20 cellular contexts compared by ENCODE assay signal in genomic region chr10:128287921-128288320, GRCh38.
"Had no signal": no experiment of that assay in that cellular context is flagged by ENCODE, and none has a peak within 500 bp of the region (broad histone marks: within the 10 kb centered on the region; RNA-seq: fewer than 3 reads in every experiment).

No MANE protein-coding gene starts in this region.

- DNase-seq: colonic mucosa; dermis blood vessel endothelial cell; foreskin keratinocyte; left lung; lower lobe of right lung; mesenchymal stem cell; mucosa of descending colon; naive thymus-derived CD8-positive, alpha-beta T cell; occipital lobe; pancreas; retina; right lobe of liver; stimulated activated CD4-positive, alpha-beta T cell treated with anti-CD3 and anti-CD28 coated beads, Interleukin-4, amount 100 ng/mL, for 1 hour; stimulated activated CD8-positive, alpha-beta memory T cell treated with anti-CD3 and anti-CD28 coated beads, Interleukin-4, amount 100 ng/mL, for 48 hours; stimulated activated naive CD8-positive, alpha-beta T cell treated with anti-CD3 and anti-CD28 coated beads, Interleukin-15, Interleukin-2, amounts not matched to agents 100 U/mL and 50 U/mL, for 24 hours; tibial artery; upper lobe of left lung; uterus had no signal

- H3K27ac ChIP-seq: colonic mucosa, foreskin keratinocyte, left lung, lower lobe of right lung, pancreas, prostate gland, right lobe of liver, tibial artery, upper lobe of left lung, uterus had no signal

- H3K27ac Mint-ChIP-seq: naive thymus-derived CD8-positive, alpha-beta T cell; stimulated activated effector memory CD8-positive, alpha-beta T cell treated with anti-CD3 and anti-CD28 coated beads, Interleukin-12 subunit alpha, Interleukin-12 subunit beta, amount 100 ng/mL, for 72 hours had no signal

- H3K36me3 Mint-ChIP-seq: stimulated activated effector memory CD8-positive, alpha-beta T cell treated with anti-CD3 and anti-CD28 coated beads, Interleukin-12 subunit alpha, Interleukin-12 subunit beta, amount 100 ng/mL, for 72 hours had no signal

- H3K9me3 ChIP-seq: colonic mucosa, lower lobe of right lung, mucosa of descending colon, pancreas, prostate gland, right lobe of liver, uterus had no signal

- H3K4me3 ChIP-seq: colonic mucosa, left lung, lower lobe of right lung, mucosa of descending colon, pancreas, prostate gland, right lobe of liver, tibial artery, upper lobe of left lung, uterus had no signal

- H3K36me3 ChIP-seq: colonic mucosa, left lung, lower lobe of right lung, pancreas, prostate gland, right lobe of liver, tibial artery, upper lobe of left lung, uterus had no signal

- H3K27me3 ChIP-seq: right lobe of liver had no signal

- H3K4me3 Mint-ChIP-seq: naive thymus-derived CD8-positive, alpha-beta T cell; stimulated activated effector memory CD8-positive, alpha-beta T cell treated with anti-CD3 and anti-CD28 coated beads, Interleukin-12 subunit alpha, Interleukin-12 subunit beta, amount 100 ng/mL, for 72 hours had no signal

- H3K4me1 ChIP-seq: colonic mucosa, foreskin keratinocyte, left lung, lower lobe of right lung, pancreas, prostate gland, right lobe of liver had no signal

- ATAC-seq: foreskin keratinocyte; left lung; lower lobe of right lung; mucosa of descending colon; naive thymus-derived CD8-positive, alpha-beta T cell; pancreas; right lobe of liver; stimulated activated effector memory CD8-positive, alpha-beta T cell treated with anti-CD3 and anti-CD28 coated beads, Interleukin-12 subunit alpha, Interleukin-12 subunit beta, amount 100 ng/mL, for 72 hours; stimulated activated naive CD8-positive, alpha-beta T cell treated with anti-CD3 and anti-CD28 coated beads, Interleukin-15, Interleukin-2, amounts not matched to agents 100 U/mL and 50 U/mL, for 24 hours had no signal

- H3K4me1 Mint-ChIP-seq: stimulated activated effector memory CD8-positive, alpha-beta T cell treated with anti-CD3 and anti-CD28 coated beads, Interleukin-12 subunit alpha, Interleukin-12 subunit beta, amount 100 ng/mL, for 72 hours had no signal
